11 cellular contexts compared by ENCODE assay signal in the genomic region with DNA sequence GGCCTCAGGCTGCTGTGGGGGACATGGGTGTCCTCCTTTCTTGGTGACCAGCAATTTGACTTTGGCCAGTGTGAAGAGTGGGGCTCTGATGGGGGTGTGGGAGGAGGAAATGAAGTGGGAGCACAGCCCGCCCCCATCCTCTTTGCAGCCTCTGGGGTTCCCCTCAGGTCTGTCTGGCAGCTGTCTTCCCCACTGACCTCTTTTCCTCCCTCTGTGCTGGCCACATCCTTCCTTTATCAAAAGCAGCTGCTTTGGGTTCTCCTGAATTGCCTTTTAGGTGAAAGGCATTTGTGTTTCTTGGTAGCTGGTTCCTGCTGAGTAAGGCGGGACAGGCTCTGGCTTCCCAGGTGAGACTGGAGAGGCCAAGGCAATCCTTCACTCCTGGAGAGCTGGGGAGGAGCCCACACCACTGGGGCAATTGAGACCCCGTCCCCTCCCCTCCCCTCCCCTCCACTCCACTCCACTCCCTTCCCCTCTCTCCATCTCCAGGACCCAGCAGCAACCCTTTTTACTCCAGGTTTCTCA. TPM values are rescaled to one million over a fixed set of nuclear protein-coding genes. Genes with fewer than 3 reads are reported as not detected.
DNase-seq lines count a peak whose midpoint lies in the region; ATAC-seq and TF ChIP-seq lines count a peak whose summit lies in the region.
"Had no signal": no experiment of that assay in that cellular context is flagged by ENCODE, and none has a peak within 500 bp of the region (broad histone marks: within the 10 kb centered on the region; RNA-seq: fewer than 3 reads in every experiment).

No MANE protein-coding gene starts in this region.

- POLR2A ChIA-PET in naive thymus-derived CD4-positive, alpha-beta T cell (lab: Charles Lee), result no interaction called here

- CTCF ChIA-PET in naive thymus-derived CD4-positive, alpha-beta T cell (lab: Charles Lee), result no interaction called here

- DNase-seq in GM03348 (ENCODE audit: low spot score) (peak; percentile 16), KG1 (lab: John Stamatoyannopoulos, UW) (peak; percentile 42), ascending aorta (ENCODE audit: low spot score in 2 of 2) (no peak), dorsolateral prefrontal cortex (no peak)
- peak; percentile 53 for DNase-seq in activated T-helper 1 cell treated with anti-CD3 and anti-CD28 coated beads, Interleukin-12 subunit alpha, Interleukin-12 subunit beta, Interleukin-2, Interleukin-4 antibody, amounts not matched to agents 30 ng/mL and 10 ng/mL and 1 ng/mL, durations not matched to agents 14 hours and 24 hours and 36 hours (ENCODE audit: low spot score)
- DNase-seq in naive thymus-derived CD4-positive, alpha-beta T cell, result peak in 2 of 9 donors; percentile 12 to 45
- DNase-seq: MG63, NCI-H774 had no signal

- peaks cover 20% of the 10 kb centered on the region in 2 donors for H3K4me1 ChIP-seq in naive thymus-derived CD4-positive, alpha-beta T cell (ENCODE audit: control insufficient read depth in 2 of 2, insufficient read depth in 2 of 2, low read length in 2 of 2)
- no peaks in the 10 kb centered on the region for H3K4me1 ChIP-seq in ascending aorta
- no peaks in the 10 kb centered on the region for H3K4me1 ChIP-seq in gastroesophageal sphincter

- peaks cover 71% of the 10 kb centered on the region for H3K4me1 Mint-ChIP-seq in activated T-helper 1 cell treated with anti-CD3 and anti-CD28 coated beads, Interleukin-12 subunit alpha, Interleukin-12 subunit beta, Interleukin-2, Interleukin-4 antibody, amounts not matched to agents 30 ng/mL and 10 ng/mL and 1 ng/mL, durations not matched to agents 14 hours and 24 hours and 36 hours (ENCODE audit: low read depth)
- peaks cover 10 to 60% (median 28%) of the 10 kb centered on the region in 7 donors for H3K4me1 Mint-ChIP-seq in naive thymus-derived CD4-positive, alpha-beta T cell

- intact Hi-C loops in activated T-helper 1 cell treated with anti-CD3 and anti-CD28 coated beads, Interleukin-12 subunit alpha, Interleukin-12 subunit beta, Interleukin-2, Interleukin-4 antibody, amounts not matched to agents 30 ng/mL and 10 ng/mL and 1 ng/mL, durations not matched to agents 14 hours and 24 hours and 36 hours (cut with micrococcal nuclease), result loop anchor here (2.0 to 5.0 kb wide), 4 partner anchors 25 to 53 kb away; partner anchors contain the start of genes PCAT6 and RABIF
- intact Hi-C loops in naive thymus-derived CD4-positive, alpha-beta T cell (cut with micrococcal nuclease), result loop anchor here in 1 of 2 donors (2.0 to 5.0 kb wide), 2 partner anchors 25 to 33 kb away; partner anchors contain the start of gene PCAT6
- intact Hi-C loops in ascending aorta (cut with DNase I) (no loop called here), dorsolateral prefrontal cortex (cut with DNase I) (no loop called here)

- TF ChIP-seq EP300 in gastroesophageal sphincter (IDR thresholded peaks at IDR 0.05), result no peak

- no peaks in the 10 kb centered on the region for H3K9me3 Mint-ChIP-seq in activated T-helper 1 cell treated with anti-CD3 and anti-CD28 coated beads, Interleukin-12 subunit alpha, Interleukin-12 subunit beta, Interleukin-2, Interleukin-4 antibody, amounts not matched to agents 30 ng/mL and 10 ng/mL and 1 ng/mL, durations not matched to agents 14 hours and 24 hours and 36 hours
- no peaks in the 10 kb centered on the region for H3K9me3 Mint-ChIP-seq in naive thymus-derived CD4-positive, alpha-beta T cell

- H3K27ac Mint-ChIP-seq in activated T-helper 1 cell treated with anti-CD3 and anti-CD28 coated beads, Interleukin-12 subunit alpha, Interleukin-12 subunit beta, Interleukin-2, Interleukin-4 antibody, amounts not matched to agents 30 ng/mL and 10 ng/mL and 1 ng/mL, durations not matched to agents 14 hours and 24 hours and 36 hours, result peak overlapping the region; percentile 82
- peak overlapping the region in 2 of 9 donors; percentile 43 to 87 for H3K27ac Mint-ChIP-seq in naive thymus-derived CD4-positive, alpha-beta T cell

- no peaks in the 10 kb centered on the region for H3K27me3 ChIP-seq in naive thymus-derived CD4-positive, alpha-beta T cell (ENCODE audit: control insufficient read depth in 2 of 2, insufficient read depth in 2 of 2, low read length in 2 of 2)
- H3K27me3 ChIP-seq in ascending aorta (no peaks in the 10 kb centered on the region), gastroesophageal sphincter (peaks cover 6% of the 10 kb centered on the region), dorsolateral prefrontal cortex (no peaks in the 10 kb centered on the region)
- H3K27me3 ChIP-seq: MG63 had no signal

- H3K36me3 Mint-ChIP-seq in activated T-helper 1 cell treated with anti-CD3 and anti-CD28 coated beads, Interleukin-12 subunit alpha, Interleukin-12 subunit beta, Interleukin-2, Interleukin-4 antibody, amounts not matched to agents 30 ng/mL and 10 ng/mL and 1 ng/mL, durations not matched to agents 14 hours and 24 hours and 36 hours (ENCODE audit: low read depth), result peaks cover 4% of the 10 kb centered on the region
- H3K36me3 Mint-ChIP-seq in naive thymus-derived CD4-positive, alpha-beta T cell, result peaks cover 0 to 3% (median 0%) of the 10 kb centered on the region in 5 donors

- peak; percentile 77 for ATAC-seq in naive thymus-derived CD4-positive, alpha-beta T cell
- ATAC-seq in gastroesophageal sphincter, result no peak
- no peak for ATAC-seq in HG03342 (IDR thresholded peaks at IDR 0.05; ENCODE audit: unreplicated experiment)

- no peaks in the 10 kb centered on the region for H3K27me3 Mint-ChIP-seq in activated T-helper 1 cell treated with anti-CD3 and anti-CD28 coated beads, Interleukin-12 subunit alpha, Interleukin-12 subunit beta, Interleukin-2, Interleukin-4 antibody, amounts not matched to agents 30 ng/mL and 10 ng/mL and 1 ng/mL, durations not matched to agents 14 hours and 24 hours and 36 hours (ENCODE audit: insufficient read depth)
- H3K27me3 Mint-ChIP-seq in naive thymus-derived CD4-positive, alpha-beta T cell, result peaks cover 0 to 4% (median 0%) of the 10 kb centered on the region in 5 donors

- no peak for TF ChIP-seq POLR2A in gastroesophageal sphincter (IDR thresholded peaks at IDR 0.05)

- peak overlapping the region; percentile 63 for H3K4me3 Mint-ChIP-seq in activated T-helper 1 cell treated with anti-CD3 and anti-CD28 coated beads, Interleukin-12 subunit alpha, Interleukin-12 subunit beta, Interleukin-2, Interleukin-4 antibody, amounts not matched to agents 30 ng/mL and 10 ng/mL and 1 ng/mL, durations not matched to agents 14 hours and 24 hours and 36 hours
- H3K4me3 Mint-ChIP-seq in naive thymus-derived CD4-positive, alpha-beta T cell, result peak overlapping the region in 3 of 10 donors; percentile 9 to 84 (median 48)

- no peaks in the 10 kb centered on the region for H3K36me3 ChIP-seq in naive thymus-derived CD4-positive, alpha-beta T cell (ENCODE audit: control insufficient read depth in 2 of 3, insufficient read depth in 3 of 3, low read length in 3 of 3)
- no peaks in the 10 kb centered on the region for H3K36me3 ChIP-seq in ascending aorta
- H3K36me3 ChIP-seq in gastroesophageal sphincter, result no peaks in the 10 kb centered on the region
- H3K36me3 ChIP-seq: MG63 had no signal

- H3K9me3 ChIP-seq in naive thymus-derived CD4-positive, alpha-beta T cell (ENCODE audit: control insufficient read depth in 2 of 3, low read length in 3 of 3), result no peaks in the 10 kb centered on the region
- H3K9me3 ChIP-seq in ascending aorta, result no peaks in the 10 kb centered on the region
- H3K9me3 ChIP-seq in gastroesophageal sphincter, result no peaks in the 10 kb centered on the region
- H3K9me3 ChIP-seq: MG63 had no signal

- WGBS in gastroesophageal sphincter (ENCODE audit: low coverage in 1 of 2), 2 donors, result 100% methylated on average over 1 of the region's 3 CpGs; no CpG with 5 or more reads in 1 of the 2 donors

- no peak overlapping the region for H3K27ac ChIP-seq in naive thymus-derived CD4-positive, alpha-beta T cell (ENCODE audit: low read depth, low read length)
- no peak overlapping the region for H3K27ac ChIP-seq in ascending aorta
- no peak overlapping the region for H3K27ac ChIP-seq in gastroesophageal sphincter
- H3K27ac ChIP-seq in dorsolateral prefrontal cortex, result peak overlapping the region in 3 of 59 donors; percentile 3 to 52 (median 14)

- H3K4me3 ChIP-seq in naive thymus-derived CD4-positive, alpha-beta T cell (ENCODE audit: low read length), result no peak overlapping the region
- H3K4me3 ChIP-seq in ascending aorta (no peak overlapping the region), gastroesophageal sphincter (no peak overlapping the region), dorsolateral prefrontal cortex (no peak overlapping the region)
- H3K4me3 ChIP-seq: MG63 had no signal

- TF ChIP-seq CTCF in ascending aorta (IDR thresholded peaks at IDR 0.05), result no peak
- no peak for TF ChIP-seq CTCF in gastroesophageal sphincter (IDR thresholded peaks at IDR 0.05)
- no peak for TF ChIP-seq CTCF in dorsolateral prefrontal cortex (IDR thresholded peaks at IDR 0.05 in 54 of 56, conservative IDR thresholded peaks at IDR 0.05 in 2 of 56; ENCODE audit: low read depth in 1 of 56, partially characterized antibody in 56 of 56)

RNA-seq across cellular contexts. Expression of gene PCAT6, which starts 24.9 kb away (rescaled TPM):
- total RNA-seq in activated T-helper 1 cell treated with anti-CD3 and anti-CD28 coated beads, Interleukin-12 subunit alpha, Interleukin-12 subunit beta, Interleukin-2, Interleukin-4 antibody, amounts not matched to agents 30 ng/mL and 10 ng/mL and 1 ng/mL, durations not matched to agents 14 hours and 24 hours and 36 hours, result 1.1 and 1.7 TPM in 2 replicates
- total RNA-seq in naive thymus-derived CD4-positive, alpha-beta T cell, result 1 to 10 TPM in 2 of 5 experiments, under 1 TPM in 2, not detected in 1; 0.70 to 1.5 (median 0.94) TPM
- not detected for polyA plus RNA-seq in naive thymus-derived CD4-positive, alpha-beta T cell
- total RNA-seq in ascending aorta (not detected), gastroesophageal sphincter (not detected), dorsolateral prefrontal cortex (10 to 100 TPM in 1 of 120 experiments, 1 to 10 TPM in 110, under 1 TPM in 2, not detected in 7; 0.81 to 10.0 (median 2.3) TPM)
- total RNA-seq: skeletal muscle tissue had no signal

RNA-seq across cellular contexts. Expression of gene KDM5B, which starts 27.4 kb away (rescaled TPM):
- 102 and 113 TPM in 2 replicates for total RNA-seq in activated T-helper 1 cell treated with anti-CD3 and anti-CD28 coated beads, Interleukin-12 subunit alpha, Interleukin-12 subunit beta, Interleukin-2, Interleukin-4 antibody, amounts not matched to agents 30 ng/mL and 10 ng/mL and 1 ng/mL, durations not matched to agents 14 hours and 24 hours and 36 hours
- 100 to 1,000 TPM in 1 of 5 experiments, 10 to 100 TPM in 4; 55.2 to 105 (median 70.1) TPM for total RNA-seq in naive thymus-derived CD4-positive, alpha-beta T cell
- 10 to 100 TPM; 16.1 to 18.3 TPM for polyA plus RNA-seq in naive thymus-derived CD4-positive, alpha-beta T cell
- total RNA-seq in ascending aorta (61.7 TPM), gastroesophageal sphincter (10 to 100 TPM; 29.2 to 41.4 (median 34.8) TPM), dorsolateral prefrontal cortex (100 to 1,000 TPM in 1 of 120 experiments, 10 to 100 TPM in 119; 44.3 to 113 (median 69.3) TPM)

RNA-seq across cellular contexts. Expression of gene RABIF, which starts 53.3 kb away (rescaled TPM):
- total RNA-seq in activated T-helper 1 cell treated with anti-CD3 and anti-CD28 coated beads, Interleukin-12 subunit alpha, Interleukin-12 subunit beta, Interleukin-2, Interleukin-4 antibody, amounts not matched to agents 30 ng/mL and 10 ng/mL and 1 ng/mL, durations not matched to agents 14 hours and 24 hours and 36 hours, result 11.8 and 13.4 TPM in 2 replicates
- total RNA-seq in naive thymus-derived CD4-positive, alpha-beta T cell, result 10 to 100 TPM; 11.6 to 17.1 (median 14.5) TPM
- 10 to 100 TPM; 18.2 to 24.9 TPM for polyA plus RNA-seq in naive thymus-derived CD4-positive, alpha-beta T cell
- 1.9 TPM for total RNA-seq in ascending aorta
- 1 to 10 TPM; 4.7 to 7.3 (median 6.1) TPM for total RNA-seq in gastroesophageal sphincter
- 10 to 100 TPM in 118 of 120 experiments, 1 to 10 TPM in 2; 9.4 to 26.6 (median 17.3) TPM for total RNA-seq in dorsolateral prefrontal cortex

Comparison
In these comparisons a context has a peak if more than half of its experiments do, and no peak if none do; other contexts are left out.
1. DNase-seq: peak in GM03348 (single experiment), KG1 (single experiment) and activated T-helper 1 cell treated with anti-CD3 and anti-CD28 coated beads, Interleukin-12 subunit alpha, Interleukin-12 subunit beta, Interleukin-2, Interleukin-4 antibody, amounts not matched to agents 30 ng/mL and 10 ng/mL and 1 ng/mL, durations not matched to agents 14 hours and 24 hours and 36 hours (single experiment); none in ascending aorta (0 of 2) and dorsolateral prefrontal cortex (0 of 10).